In genomic region chr1:156123356-156124196, GRCh38 we compare ENCODE assay signal across 8 cellular contexts. TPM values are rescaled to one million over a fixed set of nuclear protein-coding genes. Genes with fewer than 3 reads are reported as not detected.
A peak's percentile ranks its signal among the peaks of the same experiment; 100 is the strongest.
DNase-seq lines count a peak whose midpoint lies in the region; ATAC-seq and TF ChIP-seq lines count a peak whose summit lies in the region.

No MANE protein-coding gene starts in this region.

- no peak overlapping the region for H3K4me3 ChIP-seq in MM.1S (ENCODE audit: low read length)
- no peak overlapping the region for H3K4me3 ChIP-seq in urinary bladder (ENCODE audit: low read depth, low read length)

- H3K36me3 ChIP-seq in MM.1S (replicated peaks; ENCODE audit: insufficient read depth, low read length), result no peaks in the 10 kb centered on the region
- no peaks in the 10 kb centered on the region for H3K36me3 ChIP-seq in urinary bladder (ENCODE audit: insufficient read depth)

- peaks cover 8% of the 10 kb centered on the region; the same call in 1 of the 2 replicates for H3F3A ChIP-seq in MM.1S (ENCODE audit: insufficient read depth, low read length)

- H3K27ac ChIP-seq in MM.1S (ENCODE audit: low read length), result no peak overlapping the region
- H3K27ac ChIP-seq in RWPE1, result peak overlapping the region; percentile 100
- peak overlapping the region; percentile 86 for H3K27ac ChIP-seq in foreskin keratinocyte
- peak overlapping the region; percentile 97 for H3K27ac ChIP-seq in urinary bladder (ENCODE audit: low read depth)

- H3K9me2 ChIP-seq in MM.1S (replicated peaks; ENCODE audit: insufficient read depth, low read length), result no peaks in the 10 kb centered on the region

- CTCF ChIA-PET in RWPE1 (lab: Yijun Ruan, JAX), result interaction anchor here (0.6 to 2.3 kb wide), 6 partner anchors 11 to 31 kb away, joined by 3 to 20 read pairs (median 4); no protein-coding TSS in a partner anchor

- H3K79me2 ChIP-seq in MM.1S (ENCODE audit: low read length), result no peaks in the 10 kb centered on the region

- peak; percentile 99 for DNase-seq in DMS153 (lab: John Stamatoyannopoulos, UW)
- DNase-seq in MM.1S, result no peak
- peak; percentile 79 for DNase-seq in RWPE1 (ENCODE audit: low spot score)
- DNase-seq in activated gamma-delta T cell treated with anti-CD3 and anti-CD28 coated beads, Interleukin-2, amount 50 U/mL, for 16 hours (ENCODE audit: low read depth), result peak; percentile 55
- peak; percentile 95 to 98 for DNase-seq in foreskin keratinocyte
- DNase-seq in non-pigmented ciliary epithelial cell (ENCODE audit: low read depth), result peak; percentile 93

- H3K9ac ChIP-seq in MM.1S (ENCODE audit: low read length), result no peak overlapping the region

- no peaks in the 10 kb centered on the region for H4K20me1 ChIP-seq in MM.1S (ENCODE audit: insufficient read depth, low read length)

- H3K27me3 ChIP-seq in MM.1S (replicated peaks; ENCODE audit: insufficient read depth, low read length) (no peaks in the 10 kb centered on the region), foreskin keratinocyte (no peaks in the 10 kb centered on the region)

- H3K4me1 ChIP-seq in MM.1S (ENCODE audit: low read length), result peaks cover 38% of the 10 kb centered on the region
- H3K4me1 ChIP-seq in foreskin keratinocyte, result peaks cover 55% of the 10 kb centered on the region
- H3K4me1 ChIP-seq in urinary bladder (ENCODE audit: insufficient read depth), result peaks cover 2% of the 10 kb centered on the region

- no peak overlapping the region for H2AFZ ChIP-seq in MM.1S (ENCODE audit: low read length)

- WGBS in urinary bladder, result 7% methylated on average over 14 of the region's 14 CpGs

- POLR2A ChIA-PET in RWPE1 (lab: Yijun Ruan, JAX; ENCODE audit: low non-redundant PET), result no interaction called here

- TF ChIP-seq CTCF in MM.1S (IDR thresholded peaks at IDR 0.05; ENCODE audit: low read length) (peak; percentile 32), RWPE1 (conservative IDR thresholded peaks at IDR 0.05; ENCODE audit: low read depth) (peak; percentile 18; the same call in 1 of the 2 replicates), foreskin keratinocyte (conservative IDR thresholded peaks at IDR 0.05) (peak; percentile 41)

- ATAC-seq in foreskin keratinocyte, result peak; percentile 51
- ATAC-seq in GM19395 (IDR thresholded peaks at IDR 0.05; ENCODE audit: unreplicated experiment), result no peak

- H3K4me2 ChIP-seq in MM.1S (ENCODE audit: low read depth, low read length), result no peak overlapping the region

- H3K9me3 ChIP-seq in MM.1S (replicated peaks; ENCODE audit: insufficient read depth, low read length), result no peaks in the 10 kb centered on the region

RNA-seq across cellular contexts. Expression of gene LMNA, which starts 9.1 kb away (rescaled TPM):
- total RNA-seq in foreskin keratinocyte, result 816 and 822 TPM in 2 replicates
- 810 and 877 TPM in 2 replicates for polyA plus RNA-seq in foreskin keratinocyte
- 224 TPM for total RNA-seq in urinary bladder
- polyA plus RNA-seq in urinary bladder, result 306 TPM

RNA-seq across cellular contexts. Expression of gene SEMA4A, which starts 29.8 kb away (rescaled TPM):
- total RNA-seq in foreskin keratinocyte (9.7 and 9.9 TPM in 2 replicates), urinary bladder (7.3 TPM)
- polyA plus RNA-seq in foreskin keratinocyte (9.3 TPM in 2 replicates), urinary bladder (7.0 TPM)

RNA-seq across cellular contexts. Expression of gene MEX3A, which starts 41.3 kb away (rescaled TPM):
- total RNA-seq in foreskin keratinocyte (3.5 and 4.1 TPM in 2 replicates), urinary bladder (7.2 TPM)
- polyA plus RNA-seq in foreskin keratinocyte (3.4 TPM in 2 replicates), urinary bladder (0.76 TPM)
